Comparison of ENCODE assay signal across 15 cellular contexts in the genomic region with DNA sequence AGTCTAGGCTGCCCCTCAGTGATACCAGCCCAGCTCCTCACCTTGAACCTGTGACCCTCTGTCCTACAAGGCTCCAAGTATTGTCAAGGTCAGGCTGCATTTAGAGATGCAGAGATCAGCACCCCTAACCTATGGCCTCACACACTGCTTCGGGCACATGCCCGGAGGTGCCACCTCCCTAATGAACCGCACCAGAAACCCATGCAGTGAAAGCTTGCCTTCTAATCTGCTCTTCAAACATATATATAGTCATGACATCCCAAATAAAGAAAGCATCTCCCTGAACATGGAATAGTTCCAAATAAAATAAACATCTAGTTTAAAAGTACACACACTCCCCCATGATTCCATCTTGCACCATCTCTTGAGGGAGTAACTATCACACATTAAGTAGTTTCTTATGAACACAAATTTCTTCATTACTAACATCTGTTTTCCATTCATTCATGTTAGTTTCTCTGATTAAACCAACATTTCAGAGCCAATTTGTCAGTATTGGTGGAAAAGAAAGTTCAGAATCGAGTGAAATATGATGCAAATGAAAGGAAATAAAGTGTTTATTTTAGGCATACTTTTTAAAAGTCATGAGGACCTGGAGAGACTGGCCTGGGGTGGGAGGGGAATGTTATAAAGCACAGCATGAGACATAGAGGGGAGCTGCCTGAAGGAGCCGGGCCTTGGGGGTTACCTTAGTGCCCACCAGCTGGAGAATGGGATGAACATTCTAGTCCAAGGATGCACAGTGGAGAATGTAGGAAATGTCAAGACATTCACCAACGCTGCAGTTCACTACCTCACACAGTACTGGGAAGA.
DNase-seq lines count a peak whose midpoint lies in the region; ATAC-seq and TF ChIP-seq lines count a peak whose summit lies in the region.
"Had no signal": no experiment of that assay in that cellular context is flagged by ENCODE, and none has a peak within 500 bp of the region (broad histone marks: within the 10 kb centered on the region; RNA-seq: fewer than 3 reads in every experiment).

No MANE protein-coding gene starts in this region.

- H3K36me3 Mint-ChIP-seq in nephron (ENCODE audit: low read depth): peaks cover 92% of the 10 kb centered on the region

- H3K27me3 ChIP-seq in WERI-Rb-1 (ENCODE audit: insufficient read depth, low read depth, severe bottlenecking): no peaks in the 10 kb centered on the region

- no peaks in the 10 kb centered on the region; the same call in none of the 2 replicates for H3K36me3 ChIP-seq in WERI-Rb-1
- H3K36me3 ChIP-seq: thoracic aorta had no signal

- no peak for ATAC-seq in HG03095 (IDR thresholded peaks at IDR 0.05; ENCODE audit: unreplicated experiment)
- ATAC-seq: natural killer cell treated with Interleukin-12 subunit alpha and Interleukin-12 subunit beta and Interleukin-15 and Interleukin-18, amount 100 ng/mL, for 72 hours; Panc1 had no signal

- peaks cover 70% of the 10 kb centered on the region for H3K9me3 Mint-ChIP-seq in nephron

- no peak for TF ChIP-seq CTCF in AG09309 (IDR thresholded peaks at IDR 0.05; ENCODE audit: control insufficient read depth, insufficient read depth, low read depth, low read length, missing control alignments)
- no peak for TF ChIP-seq CTCF in WI38 (IDR thresholded peaks at IDR 0.05; ENCODE audit: low read depth, low read length)
- TF ChIP-seq CTCF in fibroblast of mammary gland (conservative IDR thresholded peaks at IDR 0.05; ENCODE audit: control insufficient read depth, insufficient read depth, low read depth, low read length): no peak
- no peak for TF ChIP-seq CTCF in nephron (IDR thresholded peaks at IDR 0.05; ENCODE audit: unreplicated experiment in 3 of 3)
- TF ChIP-seq CTCF in WERI-Rb-1 (IDR thresholded peaks at IDR 0.05; ENCODE audit: low read depth, low read length): no peak

- no peak overlapping the region for H3K4me3 Mint-ChIP-seq in nephron
- H3K4me3 Mint-ChIP-seq: B cell; brain; natural killer cell treated with Interleukin-12 subunit alpha and Interleukin-12 subunit beta and Interleukin-15 and Interleukin-18, amount 100 ng/mL, for 72 hours had no signal

- peak; percentile 77 for DNase-seq in AG09309 (ENCODE audit: low read depth)
- DNase-seq in fibroblast of mammary gland (ENCODE audit: low read depth): peak; percentile 95
- no peak for DNase-seq in NK-92 treated with Interleukin-12 subunit alpha and Interleukin-12 subunit beta, amount 100 ng/mL, for 24 hours (lab: John Stamatoyannopoulos, UW)
- no peak for DNase-seq in NCI-H1048 (lab: John Stamatoyannopoulos, UW)
- no peak for DNase-seq in WERI-Rb-1
- DNase-seq: activated effector memory CD4-positive, alpha-beta T cell treated with anti-CD3 and anti-CD28 coated beads, Interleukin-2, amount 50 U/mL, for 16 hours; NCI-H774 had no signal

- no peak overlapping the region for H3K27ac ChIP-seq in WERI-Rb-1
- H3K27ac ChIP-seq: thoracic aorta had no signal

- peaks cover 6% of the 10 kb centered on the region for H3K9me3 ChIP-seq in WERI-Rb-1 (ENCODE audit: severe bottlenecking)

- H3K4me3 ChIP-seq in AG09309 (ENCODE audit: control insufficient read depth, low read depth, low read length): no peak overlapping the region
- peak overlapping the region; percentile 17; the same call in 1 of the 2 replicates for H3K4me3 ChIP-seq in WI38 (ENCODE audit: low read depth, low read length)
- H3K4me3 ChIP-seq in fibroblast of mammary gland (ENCODE audit: control insufficient read depth, low read depth, low read length): no peak overlapping the region
- H3K4me3 ChIP-seq in WERI-Rb-1 (ENCODE audit: low read depth, low read length): no peak overlapping the region
- H3K4me3 ChIP-seq: thoracic aorta had no signal

- peaks cover 12% of the 10 kb centered on the region for H3K4me1 Mint-ChIP-seq in nephron
- H3K4me1 Mint-ChIP-seq: B cell, brain had no signal

- H3K27ac Mint-ChIP-seq in nephron: peak overlapping the region; percentile 48 to 91 (median 72)
- H3K27ac Mint-ChIP-seq: B cell; natural killer cell treated with Interleukin-12 subunit alpha and Interleukin-12 subunit beta and Interleukin-15 and Interleukin-18, amount 100 ng/mL, for 72 hours had no signal

- no peaks in the 10 kb centered on the region for H3K27me3 Mint-ChIP-seq in nephron (ENCODE audit: low read depth)
- H3K27me3 Mint-ChIP-seq: brain had no signal

Comparison
In these comparisons a context has a peak if more than half of its experiments do, and no peak if none do; other contexts are left out.
1. DNase-seq: peak in AG09309 (single experiment) and fibroblast of mammary gland (single experiment); none in NK-92 treated with Interleukin-12 subunit alpha and Interleukin-12 subunit beta, amount 100 ng/mL, for 24 hours (single experiment), NCI-H1048 (single experiment) and WERI-Rb-1 (single experiment).